ENCODE assay signal across 19 cellular contexts in genomic region chr5:96854067-96854466, GRCh38. TPM values are rescaled to one million over a fixed set of nuclear protein-coding genes. Genes with fewer than 3 reads are reported as not detected.
"Had no signal": no experiment of that assay in that cellular context is flagged by ENCODE, and none has a peak within 500 bp of the region (broad histone marks: within the 10 kb centered on the region; RNA-seq: fewer than 3 reads in every experiment).

No MANE protein-coding gene starts in this region.

- H3K9me3 ChIP-seq: neutrophil had no signal

- H3K4me1 ChIP-seq: sigmoid colon, tibial nerve had no signal

- H3K27me3 ChIP-seq: dorsolateral prefrontal cortex, gastrocnemius medialis, heart right ventricle, neutrophil, sigmoid colon, tibial nerve had no signal

- ATAC-seq: gastrocnemius medialis; heart right ventricle; left lobe of liver; mucosa of descending colon; naive thymus-derived CD8-positive, alpha-beta T cell; stimulated activated naive CD8-positive, alpha-beta T cell treated with anti-CD3 and anti-CD28 coated beads, Interleukin-15, Interleukin-2, amounts not matched to agents 100 U/mL and 50 U/mL, for 24 hours had no signal

- H3K4me3 ChIP-seq: dorsolateral prefrontal cortex, gastrocnemius medialis, heart right ventricle, mucosa of descending colon, sigmoid colon, skin epidermis, tibial nerve had no signal

- H3K27ac ChIP-seq: dorsolateral prefrontal cortex, gastrocnemius medialis, heart right ventricle, neutrophil, sigmoid colon, skin epidermis, tibial nerve had no signal

- DNase-seq: cortex of kidney; dorsolateral prefrontal cortex; effector CD8-positive, alpha-beta T cell; gastrocnemius medialis; heart right ventricle; hypothalamus; islet precursor cell; mammary epithelial cell; mucosa of descending colon; naive thymus-derived CD8-positive, alpha-beta T cell; posterior cingulate gyrus; sigmoid colon; stimulated activated CD4-positive, alpha-beta T cell treated with anti-CD3 and anti-CD28 coated beads, Interleukin-12 subunit alpha, Interleukin-12 subunit beta, amount 100 ng/mL, for 4 hours; stimulated activated naive CD8-positive, alpha-beta T cell treated with anti-CD3 and anti-CD28 coated beads, Interleukin-15, Interleukin-2, amounts not matched to agents 100 U/mL and 50 U/mL, for 24 hours had no signal

- H3K36me3 ChIP-seq: gastrocnemius medialis, heart right ventricle, neutrophil, sigmoid colon, tibial nerve had no signal

RNA-seq across cellular contexts. Expression of gene ERAP2, which starts 22.2 kb away (rescaled TPM):
- polyA plus RNA-seq: neural cell had no signal
